ENCODE assay signal across 1 cellular context in genomic region chr14:89308232-89308959, GRCh38.
TF ChIP-seq lines count a peak whose summit lies in the region.

No MANE protein-coding gene starts in this region.

TF ChIP-seq in GM12878, 131 proteins besides CTCF, POLR2A, EP300 and RAD21 (continued from another document):
- TF ChIP-seq ZNF592 (IDR thresholded peaks at IDR 0.05) (no peak), WRNIP1 (IDR thresholded peaks at IDR 0.05; ENCODE audit: borderline replicate concordance, low read depth, low read length) (no peak), FOS (IDR thresholded peaks at IDR 0.05; ENCODE audit: borderline replicate concordance, extremely low read depth, insufficient read length) (no peak), KLF5 (IDR thresholded peaks at IDR 0.05; ENCODE audit: partially characterized antibody) (no peak), RUNX3 (IDR thresholded peaks at IDR 0.05; ENCODE audit: low read length) (peak; percentile 57), TCF3 (IDR thresholded peaks at IDR 0.05; ENCODE audit: borderline replicate concordance, insufficient read depth, low read depth, low read length) (peak; percentile 44; the same call in 1 of the 2 replicates), IKZF1 (conservative IDR thresholded peaks at IDR 0.05) (no peak), JUNB (IDR thresholded peaks at IDR 0.05) (peak; percentile 82), ESRRA (IDR thresholded peaks at IDR 0.05; ENCODE audit: low read length) (no peak), RELA (IDR thresholded peaks at IDR 0.05; ENCODE audit: borderline replicate concordance, partially characterized antibody) (no peak), HDGF (IDR thresholded peaks at IDR 0.05) (no peak), BHLHE40 (IDR thresholded peaks at IDR 0.05; ENCODE audit: borderline replicate concordance in 1 of 2, low read depth in 2 of 2, low read length in 1 of 2) (no peak), BCL11A (IDR thresholded peaks at IDR 0.05; ENCODE audit: low read depth, low read length) (peak; percentile 29; the same call in 1 of the 2 replicates), FOXM1 (IDR thresholded peaks at IDR 0.05; ENCODE audit: low read depth, low read length) (peak; percentile 54; the same call in 1 of the 2 replicates), HSF1 (IDR thresholded peaks at IDR 0.05; ENCODE audit: low read depth, low read length) (no peak), MTA3 (IDR thresholded peaks at IDR 0.05; ENCODE audit: borderline replicate concordance, low read length) (peak; percentile 29; the same call in 1 of the 2 replicates), PML (IDR thresholded peaks at IDR 0.05; ENCODE audit: low read length) (0 out of 2 replicates have a peak, but pooled peaks have one; percentile 54), PRDM15 (CRISPR knock-in tag; IDR thresholded peaks at IDR 0.05) (no peak)
